8 cellular contexts compared by ENCODE assay signal in the genomic region with DNA sequence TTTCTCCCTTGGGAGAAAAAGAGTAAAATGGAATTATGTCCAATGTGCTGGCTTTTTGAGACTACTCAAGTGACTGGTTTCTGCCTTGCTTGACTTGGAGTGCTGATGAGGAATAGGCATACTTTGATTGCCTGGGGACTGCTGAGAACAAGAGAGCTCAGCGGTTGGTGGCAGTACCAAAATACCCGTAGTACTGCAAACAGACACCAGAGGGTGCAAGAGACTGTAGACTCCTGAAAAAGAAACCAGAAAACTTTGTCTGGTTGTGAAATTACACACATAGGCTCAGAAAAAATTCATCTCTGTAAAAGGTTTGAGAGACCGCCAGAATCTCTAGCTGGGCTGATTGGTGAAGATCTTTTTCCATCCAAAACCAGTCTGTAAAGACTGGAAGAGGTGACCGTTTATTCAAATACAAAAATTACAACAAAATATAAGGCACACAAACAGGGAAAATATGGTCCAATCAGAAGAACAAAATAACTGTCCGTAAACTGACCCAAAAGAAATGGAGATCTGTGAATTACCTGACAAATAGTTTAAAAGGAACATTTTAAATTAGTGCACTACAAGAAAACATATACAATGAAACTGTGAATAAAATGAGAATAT.
DNase-seq lines count a peak whose midpoint lies in the region; ATAC-seq and FAIRE-seq lines count a peak whose summit lies in the region.

No MANE protein-coding gene starts in this region.

- DNase-seq in NCI-H1105 treated with DMSO at 0.1 percent for 48 hours (lab: John Stamatoyannopoulos, UW) = peak; percentile 21
- DNase-seq in NCI-H1105 (lab: John Stamatoyannopoulos, UW) = no peak
- peak; percentile 6 for DNase-seq in HTR-8/SVneo (ENCODE audit: insufficient read length, low spot score)
- DNase-seq in RKO (ENCODE audit: low spot score) = peak; percentile 73
- peak; percentile 47 for DNase-seq in amniotic stem cell (lab: John Stamatoyannopoulos, UW)
- peak; percentile 71 for DNase-seq in inferior parietal cortex (ENCODE audit: extremely low spot score)
- DNase-seq in stimulated activated CD4-positive, alpha-beta T cell treated with anti-CD3 and anti-CD28 coated beads, Interleukin-4, amount 100 ng/mL, for 24 hours = peak; percentile 54

- no peak for FAIRE-seq in HTR-8/SVneo (lab: Jason Lieb, UNC)

- peak; percentile 98 for ATAC-seq in GM21619 (IDR thresholded peaks at IDR 0.05; ENCODE audit: unreplicated experiment)
